8 cellular contexts compared by ENCODE assay signal in genomic region chr6:31356216-31356945, GRCh38. TPM values are rescaled to one million over a fixed set of nuclear protein-coding genes. Genes with fewer than 3 reads are reported as not detected.
A peak's percentile ranks its signal among the peaks of the same experiment; 100 is the strongest.
DNase-seq lines count a peak whose midpoint lies in the region; ATAC-seq and TF ChIP-seq lines count a peak whose summit lies in the region.

No MANE protein-coding gene starts in this region.

- H3K4me1 Mint-ChIP-seq in CD14-positive monocyte (peaks cover 49% of the 10 kb centered on the region), T-cell (peaks cover 59 to 71% (median 68%) of the 10 kb centered on the region in 3 donors)
- peaks cover 81% of the 10 kb centered on the region for H3K4me1 Mint-ChIP-seq in central memory CD8-positive, alpha-beta T cell

- H3K9me3 ChIP-seq in lung (ENCODE audit: control insufficient read depth in 2 of 2, insufficient read depth in 1 of 2, low read length in 1 of 2) (no peaks in the 10 kb centered on the region), suprapubic skin (no peaks in the 10 kb centered on the region)

- no peak for TF ChIP-seq CTCF in CD14-positive monocyte (IDR thresholded peaks at IDR 0.05)
- TF ChIP-seq CTCF in lung (IDR thresholded peaks at IDR 0.05; ENCODE audit: control extremely low read depth, extremely low read depth) = no peak
- no peak for TF ChIP-seq CTCF in suprapubic skin (IDR thresholded peaks at IDR 0.05)

- CTCF ChIA-PET in T-cell (lab: Charles Lee) = no interaction called here

- H3K4me1 ChIP-seq in lung (ENCODE audit: control insufficient read depth in 2 of 2, insufficient read depth in 2 of 2, low read length in 2 of 2) = peaks cover 0 to 16% of the 10 kb centered on the region in 2 donors
- peaks cover 15% of the 10 kb centered on the region for H3K4me1 ChIP-seq in suprapubic skin

- intact Hi-C loops in CD14-positive monocyte (cut with micrococcal nuclease) = no loop called here

- DNase-seq in CD14-positive monocyte (ENCODE audit: low spot score) (no peak), H7 (peak; percentile 77), T-cell (peak in 15 of 34 experiments; percentile 14 to 52 (median 28)), lung (ENCODE audit: low spot score) (peak; percentile 46), suprapubic skin (ENCODE audit: low spot score in 2 of 2) (peak in 1 of 2 donors; percentile 74), NCI-H2029 (lab: John Stamatoyannopoulos, UW) (no peak), AG08395 (ENCODE audit: low spot score) (no peak)
- peak; percentile 33 to 51 for DNase-seq in central memory CD8-positive, alpha-beta T cell (ENCODE audit: low spot score in 2 of 2)

- H3K27me3 ChIP-seq in H7 (ENCODE audit: control insufficient read depth, insufficient read depth, low read length) (peaks cover 56% of the 10 kb centered on the region), lung (ENCODE audit: control insufficient read depth, insufficient read depth) (no peaks in the 10 kb centered on the region), suprapubic skin (no peaks in the 10 kb centered on the region)

- H3K9me3 Mint-ChIP-seq in CD14-positive monocyte (peaks cover 2 to 8% (median 3%) of the 10 kb centered on the region in 7 donors), T-cell (peaks cover 0 to 3% (median 0%) of the 10 kb centered on the region in 3 donors)
- no peaks in the 10 kb centered on the region for H3K9me3 Mint-ChIP-seq in central memory CD8-positive, alpha-beta T cell

- 1 to 2% methylated on average over 69 to 79 of the region's 83 CpGs for WGBS in lung, 2 donors
- 0% methylated on average over 1 of the region's 83 CpGs for WGBS in suprapubic skin

- H3K36me3 ChIP-seq in H7 (replicated peaks; ENCODE audit: control insufficient read depth, insufficient read depth, low read length) = no peaks in the 10 kb centered on the region; the same call in 1 of the 2 replicates
- H3K36me3 ChIP-seq in lung (ENCODE audit: control insufficient read depth in 2 of 2, insufficient read depth in 2 of 2, low read length in 2 of 2) = peaks cover 0 to 23% of the 10 kb centered on the region in 2 donors
- peaks cover 9% of the 10 kb centered on the region for H3K36me3 ChIP-seq in suprapubic skin

- ATAC-seq in T-cell (replicated peaks in 1 of 4) = peak; percentile 2 to 15 (median 7)
- peak; percentile 1 for ATAC-seq in central memory CD8-positive, alpha-beta T cell (replicated peaks; ENCODE audit: extremely low read depth, poor library complexity, severe bottlenecking)
- peak; percentile 59 for ATAC-seq in lung (ENCODE audit: insufficient read depth, low FRiP score)

- H3K27ac Mint-ChIP-seq in CD14-positive monocyte = peak overlapping the region; percentile 99 to 100 (median 100)
- peak overlapping the region; percentile 76 to 100 for H3K27ac Mint-ChIP-seq in T-cell
- peak overlapping the region; percentile 100 for H3K27ac Mint-ChIP-seq in central memory CD8-positive, alpha-beta T cell (ENCODE audit: low read depth)

- H3K36me3 Mint-ChIP-seq in CD14-positive monocyte (peaks cover 36 to 43% of the 10 kb centered on the region in 2 donors), T-cell (peaks cover 49% of the 10 kb centered on the region)
- H3K36me3 Mint-ChIP-seq in central memory CD8-positive, alpha-beta T cell (ENCODE audit: insufficient read depth) = peaks cover 71% of the 10 kb centered on the region

- no peak for TF ChIP-seq EP300 in suprapubic skin (IDR thresholded peaks at IDR 0.05)

- POLR2A ChIA-PET in T-cell (lab: Charles Lee) = no interaction called here

- no peak for TF ChIP-seq POLR2A in suprapubic skin (IDR thresholded peaks at IDR 0.05)

- peak overlapping the region; percentile 65 to 95 for H3K27ac ChIP-seq in lung (ENCODE audit: low read depth in 1 of 2, low read length in 1 of 2)
- peak overlapping the region; percentile 82 for H3K27ac ChIP-seq in suprapubic skin

- H3K4me3 Mint-ChIP-seq in CD14-positive monocyte = peak overlapping the region; percentile 95 to 97
- peak overlapping the region; percentile 96 to 99 (median 99) for H3K4me3 Mint-ChIP-seq in T-cell
- H3K4me3 Mint-ChIP-seq in central memory CD8-positive, alpha-beta T cell = peak overlapping the region; percentile 99

- H3K4me3 ChIP-seq in H7 (ENCODE audit: insufficient read depth, low read depth, low read length) (peak overlapping the region; percentile 50), lung (peak overlapping the region; percentile 88), suprapubic skin (peak overlapping the region; percentile 68)

- H3K27me3 Mint-ChIP-seq in CD14-positive monocyte (ENCODE audit: low read depth in 3 of 3) (peaks cover 0 to 19% (median 5%) of the 10 kb centered on the region in 3 donors), T-cell (no peaks in the 10 kb centered on the region)
- no peaks in the 10 kb centered on the region for H3K27me3 Mint-ChIP-seq in central memory CD8-positive, alpha-beta T cell

RNA-seq across cellular contexts. Expression of gene HLA-B, which starts 0.6 kb away (rescaled TPM):
- polyA plus RNA-seq in CD14-positive monocyte (1,000 to 10,000 TPM; 6,126 to 6,999 TPM), lung (1,000 to 10,000 TPM; 1,310 to 3,772 TPM)
- total RNA-seq in H7 (2014; rRNA removed; shearing (Covaris generic)) = 7.3 and 27.3 TPM in 2 replicates
- total RNA-seq in T-cell (1,000 to 10,000 TPM; 6,093 to 7,629 (median 6,896) TPM), lung (1,000 to 10,000 TPM in 1 of 2 donors, 100 to 1,000 TPM in 1; 668 to 1,563 TPM), suprapubic skin (1,000 to 10,000 TPM in 3 of 4 donors, 100 to 1,000 TPM in 1; 995 to 1,612 (median 1,279) TPM)

RNA-seq across cellular contexts. Expression of gene MICA, which starts 47.0 kb away (rescaled TPM):
- polyA plus RNA-seq in CD14-positive monocyte (1 to 10 TPM; 5.6 to 6.9 TPM), lung (10 to 100 TPM; 27.7 to 28.0 TPM)
- 12.0 and 14.7 TPM in 2 replicates for total RNA-seq in H7 (2014; rRNA removed; shearing (Covaris generic))
- total RNA-seq in T-cell (10 to 100 TPM in 4 of 5 donors, 1 to 10 TPM in 1; 5.5 to 24.0 (median 14.9) TPM), lung (10 to 100 TPM; 16.5 to 48.2 TPM), suprapubic skin (10 to 100 TPM in 3 of 4 donors, 1 to 10 TPM in 1; 7.1 to 16.4 (median 15.2) TPM)

Comparison
In these comparisons a context has a peak if more than half of its experiments do, and no peak if none do; other contexts are left out.
1. DNase-seq: peak in H7 (single experiment), central memory CD8-positive, alpha-beta T cell (2 of 2) and lung (single experiment); none in CD14-positive monocyte (single experiment), NCI-H2029 (single experiment) and AG08395 (single experiment).
2. ATAC-seq: peak in every context shown above with its lines; median percentile 59 in lung; 7 in T-cell; 1 in central memory CD8-positive, alpha-beta T cell.
3. RNA of gene HLA-B, which starts 0.6 kb away (total RNA-seq): 6,093 to 7,629 TPM in T-cell, 668 to 1,563 TPM in lung and 995 to 1,612 TPM in suprapubic skin; 7.3 to 27.3 TPM in H7; every median in the first group is over 10 times any median in the second.
4. Peak in every context shown above with its lines, with median percentiles within 50 percentile points of each other: H3K27ac Mint-ChIP-seq, H3K4me3 Mint-ChIP-seq and H3K4me3 ChIP-seq.